Comparison of ENCODE assay signal across 7 cellular contexts in genomic region chr7:38354279-38354851, GRCh38.
DNase-seq lines count a peak whose midpoint lies in the region; ATAC-seq, FAIRE-seq and TF ChIP-seq lines count a peak whose summit lies in the region.
"Not testable (repeated sequence)": the region's sequence is repeated elsewhere in the genome, so short reads cannot be mapped to it uniquely, and the experiment has no call there.

No MANE protein-coding gene starts in this region.

- ATAC-seq in IMR-90 (ENCODE audit: low read depth) (peak; percentile 57), left cardiac atrium (peak in 1 of 2 donors; percentile 80), pancreas (peak in 3 of 4 donors; percentile 55 to 65 (median 61))

- intact Hi-C loops in IMR-90 (cut with micrococcal nuclease); left cardiac atrium (cut with DNase I); pancreas (cut with DNase I): not testable (repeated sequence)

- in situ Hi-C loops in IMR-90 (cut with MboI; ENCODE audit: low sequenced_read_pairs): not testable (repeated sequence)

- not testable (repeated sequence) for TF ChIP-seq RAD21 in IMR-90 (IDR thresholded peaks at IDR 0.05; ENCODE audit: low read length)

- H3K4me2 ChIP-seq in IMR-90 (ENCODE audit: low read depth, low read length): not testable (repeated sequence)

- not testable (repeated sequence) for H4K5ac ChIP-seq in IMR-90 (ENCODE audit: low read depth, low read length)

- not testable (repeated sequence) for H3K4me3 ChIP-seq in IMR-90 (ENCODE audit: insufficient read depth, low read depth, low read length); Peyer's patch; cardiac fibroblast (replicated peaks in 1 of 2; ENCODE audit: low read depth in 2 of 2, low read length in 2 of 2); pancreas

- not testable (repeated sequence) for H3K9ac ChIP-seq in IMR-90 (ENCODE audit: low read depth, low read length)

- not testable (repeated sequence) for H2BK15ac ChIP-seq in IMR-90 (ENCODE audit: low read depth, low read length)

- not testable (repeated sequence) for H2AK9ac ChIP-seq in IMR-90 (replicated peaks; ENCODE audit: low read depth, low read length, poor library complexity)

- not testable (repeated sequence) for H3K36me3 ChIP-seq in IMR-90 (ENCODE audit: control insufficient read depth, insufficient read depth, low read length); Peyer's patch; pancreas

- H3K27ac ChIP-seq in IMR-90 (ENCODE audit: insufficient read depth, low read length); pancreas: not testable (repeated sequence)
- H3K27ac ChIP-seq in Peyer's patch: peak overlapping the region in 2 of 4 donors; percentile 39 to 55

- not testable (repeated sequence) for H3K56ac ChIP-seq in IMR-90 (ENCODE audit: extremely low read depth, insufficient read depth, low read length)

- dilution Hi-C loops in IMR-90 (cut with HindIII; ENCODE audit: low sequenced_read_pairs, unreplicated experiment): not testable (repeated sequence)

- not testable (repeated sequence) for H4K20me1 ChIP-seq in IMR-90 (ENCODE audit: insufficient read depth, low read length)

- not testable (repeated sequence) for H3K18ac ChIP-seq in IMR-90 (ENCODE audit: low read depth, low read length)

- not testable (repeated sequence) for H2BK5ac ChIP-seq in IMR-90 (ENCODE audit: low read depth, low read length, poor library complexity, severe bottlenecking)

- not testable (repeated sequence) for H4K8ac ChIP-seq in IMR-90 (ENCODE audit: low read depth in 2 of 2, low read length in 2 of 2)

- H2AFZ ChIP-seq in IMR-90 (replicated peaks; ENCODE audit: low read length, poor library complexity): not testable (repeated sequence)

- H4K91ac ChIP-seq in IMR-90 (ENCODE audit: insufficient read depth, low read depth, low read length): not testable (repeated sequence)

- CTCF ChIA-PET in IMR-90 (lab: Yijun Ruan, JAX): interaction anchor here (1.1 kb wide), 1 partner anchor 16 kb away, joined by 3 read pairs; no protein-coding TSS in a partner anchor

- H3K14ac ChIP-seq in IMR-90 (replicated peaks; ENCODE audit: low read depth, low read length): not testable (repeated sequence)

- not testable (repeated sequence) for FAIRE-seq in pancreas (lab: Jason Lieb, UNC)

- not testable (repeated sequence) for H3K4me1 ChIP-seq in IMR-90 (ENCODE audit: control insufficient read depth, insufficient read depth, low read length); Peyer's patch; pancreas

- H3K23ac ChIP-seq in IMR-90 (ENCODE audit: low read depth, low read length): not testable (repeated sequence)

- not testable (repeated sequence) for TF ChIP-seq POLR2A in IMR-90 (IDR thresholded peaks at IDR 0.05; ENCODE audit: low read depth, low read length); Peyer's patch (IDR thresholded peaks at IDR 0.05)

- H3K27me3 ChIP-seq in IMR-90 (ENCODE audit: control insufficient read depth, insufficient read depth, low read length); Peyer's patch; pancreas: not testable (repeated sequence)

- H2AK5ac ChIP-seq in IMR-90 (ENCODE audit: low read depth, low read length): not testable (repeated sequence)

- TF ChIP-seq CTCF in IMR-90 (conservative IDR thresholded peaks at IDR 0.05; ENCODE audit: low read depth, low read length) (peak; percentile 39), Peyer's patch (IDR thresholded peaks at IDR 0.05) (peak in 4 of 6 experiments; percentile 41 to 58 (median 50)), cardiac fibroblast (IDR thresholded peaks at IDR 0.05; ENCODE audit: low read depth, low read length) (peak; percentile 70), pancreas (IDR thresholded peaks at IDR 0.05) (peak in 1 of 4 donors; percentile 35)

- DNase-seq in ELR (ENCODE audit: low read depth) (peak; percentile 44), Peyer's patch (peak; percentile 67 to 86 (median 70)), cardiac fibroblast (ENCODE audit: low read depth in 2 of 2) (peak; percentile 42 to 60), left cardiac atrium (peak; percentile 58), pancreas (peak in 3 of 6 donors; percentile 22 to 79 (median 63))
- not testable (repeated sequence) for DNase-seq in IMR-90
- peak; percentile 81 for DNase-seq in activated CD8-positive, alpha-beta memory T cell treated with anti-CD3 and anti-CD28 coated beads for 24 hours

- not testable (repeated sequence) for H3K4ac ChIP-seq in IMR-90 (ENCODE audit: low read depth, low read length)

- not testable (repeated sequence) for H2BK120ac ChIP-seq in IMR-90 (ENCODE audit: low read depth, low read length)

- H3K79me1 ChIP-seq in IMR-90 (ENCODE audit: low read depth in 1 of 2, low read length in 2 of 2): not testable (repeated sequence)

- not testable (repeated sequence) for BruUV-seq in IMR-90 (replicated peaks; lab: Mats Ljungman, UMichigan)

- H2BK20ac ChIP-seq in IMR-90 (ENCODE audit: low read depth, low read length): not testable (repeated sequence)

- WGBS in IMR-90 (ENCODE audit: extremely low coverage in 2 of 2, insufficient read length in 1 of 2), 2 experiments: no CpG with 5 or more reads among the region's 8 CpGs
- WGBS in pancreas, 2 donors: 39 to 62% methylated on average over 7 to 8 of the region's 8 CpGs

- not testable (repeated sequence) for H3K9me3 ChIP-seq in IMR-90 (ENCODE audit: control insufficient read depth, insufficient read depth, low read length); Peyer's patch; pancreas

- not testable (repeated sequence) for H3K9me1 ChIP-seq in IMR-90 (ENCODE audit: insufficient read depth, low read length)

- POLR2A ChIA-PET in IMR-90 (lab: Charles Lee; ENCODE audit: unreplicated experiment): not testable (repeated sequence)
